8 cellular contexts compared by ENCODE assay signal in the genomic region with DNA sequence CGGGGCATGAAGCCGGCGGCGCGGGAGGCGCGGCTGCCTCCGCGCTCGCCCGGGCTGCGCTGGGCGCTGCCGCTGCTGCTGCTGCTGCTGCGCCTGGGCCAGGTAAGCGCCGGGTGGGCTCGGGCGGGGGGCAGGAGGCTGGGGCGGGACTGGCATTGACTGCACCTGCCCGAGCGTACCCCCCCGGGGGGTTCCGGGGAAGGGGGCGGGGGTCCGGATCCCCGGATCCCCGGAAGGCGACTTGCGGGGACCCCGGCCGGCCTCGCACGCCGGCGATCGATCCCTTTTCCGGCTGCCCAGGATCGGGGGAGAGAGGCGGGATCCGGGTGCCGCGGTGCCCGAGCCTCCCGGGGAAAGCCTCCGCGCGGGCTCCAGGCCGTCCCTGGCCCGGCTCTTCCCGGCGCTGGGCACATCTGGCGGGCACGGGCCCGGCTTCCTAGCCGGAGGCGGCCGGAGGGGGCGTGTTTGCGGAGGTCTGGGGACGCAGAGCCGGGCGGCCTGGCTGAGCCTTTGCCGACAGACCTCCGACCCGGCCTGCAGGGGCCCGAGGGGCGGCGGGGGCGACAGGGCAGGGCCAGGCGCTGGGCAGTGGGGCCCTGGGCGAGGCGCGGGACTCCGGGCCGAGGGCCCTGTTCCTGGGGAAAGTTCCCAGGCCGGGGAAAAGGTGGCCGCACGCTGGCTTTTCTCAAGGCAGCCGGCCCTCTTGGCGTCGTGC. TPM values are rescaled to one million over a fixed set of nuclear protein-coding genes. Genes with fewer than 3 reads are reported as not detected.
A peak's percentile ranks its signal among the peaks of the same experiment; 100 is the strongest.
DNase-seq lines count a peak whose midpoint lies in the region; ATAC-seq lines count a peak whose summit lies in the region.

No MANE protein-coding gene starts in this region.

- ATAC-seq in GM18498 (IDR thresholded peaks at IDR 0.05; ENCODE audit: unreplicated experiment) (peak; percentile 57), HG03039 (IDR thresholded peaks at IDR 0.05; ENCODE audit: unreplicated experiment) (peak; percentile 35), left colon (peak; percentile 66)
- peak; percentile 60 for ATAC-seq in stimulated activated naive CD8-positive, alpha-beta T cell treated with anti-CD3 and anti-CD28 coated beads, Interleukin-15, Interleukin-2, amounts not matched to agents 100 U/mL and 50 U/mL, for 24 hours

- intact Hi-C loops in left colon (cut with DNase I, micrococcal nuclease) = no loop called here

- DNase-seq in AG08395 (ENCODE audit: low spot score) (peak; percentile 67), RKO (ENCODE audit: low spot score) (peak; percentile 49), caudate nucleus (lab: John Stamatoyannopoulos, UW) (peak in 21 of 61 donors; percentile 7 to 66 (median 39)), left colon (peak; percentile 43 to 77), DMS79 (lab: John Stamatoyannopoulos, UW) (no peak)
- peak; percentile 56 for DNase-seq in stimulated activated naive CD8-positive, alpha-beta T cell treated with anti-CD3 and anti-CD28 coated beads, Interleukin-15, Interleukin-2, amounts not matched to agents 100 U/mL and 50 U/mL, for 24 hours

- H3K27ac ChIP-seq in caudate nucleus (ENCODE audit: low read depth, low read length) = peak overlapping the region; percentile 36

RNA-seq across cellular contexts. Expression of a gene that starts 0.7 kb away (rescaled TPM):
- 10 to 100 TPM; 38.5 to 58.9 TPM for total RNA-seq in left colon
